Comparison of ENCODE assay signal across 17 cellular contexts in genomic region chr16:565420-566330, GRCh38. TPM values are rescaled to one million over a fixed set of nuclear protein-coding genes. Genes with fewer than 3 reads are reported as not detected.
DNase-seq lines count a peak whose midpoint lies in the region; ATAC-seq and TF ChIP-seq lines count a peak whose summit lies in the region.
"Had no signal": no experiment of that assay in that cellular context is flagged by ENCODE, and none has a peak within 500 bp of the region (broad histone marks: within the 10 kb centered on the region; RNA-seq: fewer than 3 reads in every experiment).

No MANE protein-coding gene starts in this region.

- POLR2A ChIA-PET in CD4-positive, alpha-beta T cell (lab: Charles Lee) = no interaction called here

- H3K9me3 Mint-ChIP-seq in CD4-positive, alpha-beta T cell = no peaks in the 10 kb centered on the region

- WGBS in adrenal gland, 4 donors = 50 to 70% (median 54%) methylated on average over 5 to 35 of the region's 35 CpGs
- no CpG with 5 or more reads among the region's 35 CpGs for WGBS in neuronal stem cell (ENCODE audit: extremely low coverage in 2 of 2, insufficient read length in 2 of 2, insufficient replicate concordance in 1 of 2), 2 donors

- H3K36me3 ChIP-seq in Karpas-422 (ENCODE audit: insufficient read depth, low read length) = no peaks in the 10 kb centered on the region
- H3K36me3 ChIP-seq in adrenal gland (replicated peaks in 1 of 2) = no peaks in the 10 kb centered on the region
- H3K36me3 ChIP-seq in neuronal stem cell (replicated peaks in 1 of 2; ENCODE audit: control insufficient read depth in 2 of 2, insufficient read depth in 2 of 2, low read length in 2 of 2) = no peaks in the 10 kb centered on the region
- H3K36me3 ChIP-seq: tibial artery had no signal

- peaks cover 9% of the 10 kb centered on the region for H3K27me3 ChIP-seq in CD4-positive, alpha-beta T cell (ENCODE audit: control insufficient read depth, insufficient read depth, low read length)
- no peaks in the 10 kb centered on the region for H3K27me3 ChIP-seq in Karpas-422 (ENCODE audit: low read length)
- H3K27me3 ChIP-seq in adrenal gland = peaks cover 9% of the 10 kb centered on the region
- peaks cover 5 to 28% (median 18%) of the 10 kb centered on the region in 3 experiments for H3K27me3 ChIP-seq in neuronal stem cell (ENCODE audit: control insufficient read depth in 3 of 3, insufficient read depth in 3 of 3, low read depth in 1 of 3, low read length in 3 of 3)
- H3K27me3 ChIP-seq: body of pancreas had no signal

- no peak overlapping the region; the same call in 1 of the 2 replicates for H3K9ac ChIP-seq in Karpas-422 (ENCODE audit: low read length)
- H3K9ac ChIP-seq in neuronal stem cell (ENCODE audit: low read depth, low read length, poor library complexity) = peak overlapping the region; percentile 60

- no peak overlapping the region for H4K8ac ChIP-seq in neuronal stem cell (ENCODE audit: low read depth, low read length)

- ATAC-seq in CD4-positive, alpha-beta T cell (ENCODE audit: poor library complexity) = no peak
- ATAC-seq: body of pancreas, foreskin keratinocyte had no signal

- no peaks in the 10 kb centered on the region for H3K9me2 ChIP-seq in Karpas-422 (replicated peaks; ENCODE audit: insufficient read depth, low read length)

- H2AK5ac ChIP-seq in neuronal stem cell (ENCODE audit: low read depth, low read length) = peak overlapping the region; percentile 75

- H3K14ac ChIP-seq in neuronal stem cell (ENCODE audit: low read length) = peak overlapping the region; percentile 38

- H3K27me3 Mint-ChIP-seq in CD4-positive, alpha-beta T cell = no peaks in the 10 kb centered on the region

- H3K4me3 ChIP-seq in Karpas-422 (ENCODE audit: low read length) (peak overlapping the region; percentile 64; the same call in 1 of the 2 replicates), adrenal gland (no peak overlapping the region), neuronal stem cell (ENCODE audit: low read length in 2 of 2) (no peak overlapping the region)
- H3K4me3 ChIP-seq: body of pancreas had no signal

- H2AFZ ChIP-seq in Karpas-422 (ENCODE audit: low read length) (no peak overlapping the region), neuronal stem cell (ENCODE audit: low read length) (peak overlapping the region; percentile 81)

- CTCF ChIA-PET in CD4-positive, alpha-beta T cell (lab: Charles Lee) = no interaction called here

- H3K27ac ChIP-seq in CD4-positive, alpha-beta T cell (ENCODE audit: low read depth, low read length) = peak overlapping the region; percentile 72
- H3K27ac ChIP-seq in Karpas-422 (ENCODE audit: low read length) (no peak overlapping the region), adrenal gland (peak overlapping the region in 2 of 5 donors; percentile 78 to 84), neuronal stem cell (replicated peaks; ENCODE audit: low read length) (no peak overlapping the region)
- H3K27ac ChIP-seq: body of pancreas, foreskin keratinocyte, tibial artery had no signal

- no peak for TF ChIP-seq CTCF in CD4-positive, alpha-beta T cell (IDR thresholded peaks at IDR 0.05)
- TF ChIP-seq CTCF in adrenal gland (IDR thresholded peaks at IDR 0.05) (no peak), GM13976 (IDR thresholded peaks at IDR 0.05; ENCODE audit: borderline replicate concordance, control extremely low read depth, extremely low read depth, insufficient read depth, missing control alignments) (no peak)

- peaks cover 8% of the 10 kb centered on the region for H3K79me1 ChIP-seq in neuronal stem cell (ENCODE audit: low read depth, low read length)

- H3K27ac Mint-ChIP-seq in CD4-positive, alpha-beta T cell = peak overlapping the region; percentile 84
- H3K27ac Mint-ChIP-seq: progenitor cell of endocrine pancreas had no signal

- peak overlapping the region; percentile 58 for H2BK12ac ChIP-seq in neuronal stem cell (ENCODE audit: low read length)

- H3K4ac ChIP-seq in neuronal stem cell (ENCODE audit: low read length) = no peak overlapping the region

- H2BK120ac ChIP-seq in neuronal stem cell (ENCODE audit: low read depth, low read length) = no peak overlapping the region

- no peaks in the 10 kb centered on the region for H4K20me1 ChIP-seq in Karpas-422 (ENCODE audit: insufficient read depth, low read depth, low read length)

- intact Hi-C loops in CD4-positive, alpha-beta T cell (cut with DNase I, micrococcal nuclease) = no loop called here
- intact Hi-C loops in adrenal gland (cut with DNase I) = no loop called here

- H3K9me3 ChIP-seq in CD4-positive, alpha-beta T cell (ENCODE audit: control insufficient read depth, low read length) = no peaks in the 10 kb centered on the region
- H3K9me3 ChIP-seq in Karpas-422 (ENCODE audit: low read length) = no peaks in the 10 kb centered on the region
- no peaks in the 10 kb centered on the region for H3K9me3 ChIP-seq in adrenal gland (replicated peaks in 1 of 3)
- H3K9me3 ChIP-seq in neuronal stem cell (replicated peaks in 1 of 2; ENCODE audit: control insufficient read depth in 2 of 2, insufficient read depth in 1 of 2, low read depth in 1 of 2, low read length in 2 of 2) = peaks cover 0 to 2% of the 10 kb centered on the region in 2 donors
- H3K9me3 ChIP-seq: body of pancreas, tibial artery had no signal

- no peak overlapping the region for H4K91ac ChIP-seq in neuronal stem cell (ENCODE audit: low read depth, low read length, poor library complexity)

- H2BK5ac ChIP-seq in neuronal stem cell (ENCODE audit: low read length) = peak overlapping the region; percentile 87

- H3K36me3 Mint-ChIP-seq in CD4-positive, alpha-beta T cell (ENCODE audit: low read depth) = no peaks in the 10 kb centered on the region

- H3K4me2 ChIP-seq in Karpas-422 (ENCODE audit: low read depth, low read length, poor library complexity, severe bottlenecking) (peak overlapping the region; percentile 67), neuronal stem cell (ENCODE audit: insufficient read depth, low read length, poor library complexity, severe bottlenecking) (no peak overlapping the region)

- peak overlapping the region; percentile 92 for H2BK15ac ChIP-seq in neuronal stem cell (ENCODE audit: low read length)

- H3K4me1 Mint-ChIP-seq in CD4-positive, alpha-beta T cell (ENCODE audit: low read depth) = peaks cover 23% of the 10 kb centered on the region

- peaks cover 33% of the 10 kb centered on the region for H3K4me1 ChIP-seq in Karpas-422 (ENCODE audit: low read length)
- peaks cover 31 to 37% of the 10 kb centered on the region in 2 donors for H3K4me1 ChIP-seq in adrenal gland (replicated peaks in 1 of 2)
- peaks cover 4 to 36% of the 10 kb centered on the region in 2 donors for H3K4me1 ChIP-seq in neuronal stem cell (ENCODE audit: control insufficient read depth in 2 of 2, insufficient read depth in 1 of 2, low read depth in 1 of 2, low read length in 2 of 2)
- H3K4me1 ChIP-seq: foreskin keratinocyte had no signal

- no peak for DNase-seq in CD4-positive, alpha-beta T cell
- DNase-seq in Karpas-422 = no peak
- peak in 4 of 7 donors; percentile 52 to 85 (median 58) for DNase-seq in adrenal gland
- DNase-seq in neuronal stem cell (ENCODE audit: low spot score) = no peak
- no peak for DNase-seq in NCI-H748 treated with DMSO at 0.1 percent for 48 hours (lab: John Stamatoyannopoulos, UW)
- DNase-seq in EL = no peak
- DNase-seq in HuH-7 (ENCODE audit: low spot score) = no peak
- DNase-seq in GM13976 (ENCODE audit: low spot score) = no peak
- DNase-seq: activated effector memory CD4-positive, alpha-beta T cell treated with anti-CD3 and anti-CD28 coated beads, Interleukin-2, amount 50 U/mL, for 16 hours; body of pancreas; effector CD8-positive, alpha-beta T cell; foreskin keratinocyte; NCI-H1417; RPMI8226; tibial artery had no signal

- in situ Hi-C loops in GM13976 (cut with MboI; ENCODE audit: low sequenced_read_pairs, unreplicated experiment) = no loop called here

- peak overlapping the region; percentile 98 for H3K23ac ChIP-seq in neuronal stem cell (ENCODE audit: low read depth, low read length, poor library complexity)

- H3K4me3 Mint-ChIP-seq in CD4-positive, alpha-beta T cell = no peak overlapping the region

- TF ChIP-seq POLR2A in adrenal gland (IDR thresholded peaks at IDR 0.05) = no peak

- peak overlapping the region; percentile 76 for H3K18ac ChIP-seq in neuronal stem cell (ENCODE audit: low read length)

- peaks cover 10% of the 10 kb centered on the region for H3K79me2 ChIP-seq in Karpas-422 (ENCODE audit: low read length)

RNA-seq across cellular contexts. Expression of gene NHLRC4, which starts 1.1 kb away (rescaled TPM):
- total RNA-seq in CD4-positive, alpha-beta T cell = under 1 TPM; 0.45 to 0.55 TPM
- total RNA-seq in Karpas-422 (2014; rRNA removed; shearing (Covaris generic); ENCODE audit: low replicate concordance) = 3.7 and 5.9 TPM in 2 replicates
- total RNA-seq in adrenal gland = 10 to 100 TPM in 5 of 8 donors, 1 to 10 TPM in 3; 1.6 to 22.3 (median 13.5) TPM
- 1 to 10 TPM in 2 of 3 donors, under 1 TPM in 1; 0.57 to 7.2 (median 3.3) TPM for polyA plus RNA-seq in adrenal gland
- 0.04 TPM for polyA plus RNA-seq in neuronal stem cell (2013, experiment 1 of 2)
- polyA plus RNA-seq in neuronal stem cell (2013, experiment 2 of 2) = 0.04 TPM

RNA-seq across cellular contexts. Expression of gene PIGQ, which starts 4.1 kb away (rescaled TPM):
- total RNA-seq in CD4-positive, alpha-beta T cell = 10 to 100 TPM; 22.8 to 27.0 TPM
- total RNA-seq in Karpas-422 (2014; rRNA removed; shearing (Covaris generic); ENCODE audit: low replicate concordance) = 35.7 and 64.3 TPM in 2 replicates
- 100 to 1,000 TPM in 1 of 8 donors, 10 to 100 TPM in 7; 37.4 to 107 (median 81.0) TPM for total RNA-seq in adrenal gland
- 100 to 1,000 TPM in 2 of 3 donors, 10 to 100 TPM in 1; 12.7 to 317 (median 111) TPM for polyA plus RNA-seq in adrenal gland
- polyA plus RNA-seq in neuronal stem cell (2013, experiment 1 of 2) = 23.9 TPM
- polyA plus RNA-seq in neuronal stem cell (2013, experiment 2 of 2) = 22.8 TPM

RNA-seq across cellular contexts. Expression of gene PRR35, which starts 5.5 kb away (rescaled TPM):
- total RNA-seq in CD4-positive, alpha-beta T cell = not detected
- not detected in 2 replicates for total RNA-seq in Karpas-422 (2014; rRNA removed; shearing (Covaris generic); ENCODE audit: low replicate concordance)
- not detected for total RNA-seq in adrenal gland
- polyA plus RNA-seq in adrenal gland = not detected
- 0.17 TPM for polyA plus RNA-seq in neuronal stem cell (2013, experiment 1 of 2)
- polyA plus RNA-seq in neuronal stem cell (2013, experiment 2 of 2) = 0.21 TPM
- total RNA-seq: body of pancreas, foreskin keratinocyte, mucosa of gallbladder, progenitor cell of endocrine pancreas had no signal
- polyA plus RNA-seq: foreskin keratinocyte had no signal

RNA-seq across cellular contexts. Expression of gene RAB40C, which starts 24.2 kb away (rescaled TPM):
- total RNA-seq in CD4-positive, alpha-beta T cell = 1 to 10 TPM; 8.9 to 9.5 TPM
- 5.9 and 11.3 TPM in 2 replicates for total RNA-seq in Karpas-422 (2014; rRNA removed; shearing (Covaris generic); ENCODE audit: low replicate concordance)
- 10 to 100 TPM in 7 of 8 donors, 1 to 10 TPM in 1; 6.0 to 20.9 (median 15.8) TPM for total RNA-seq in adrenal gland
- 10 to 100 TPM in 2 of 3 donors, 1 to 10 TPM in 1; 2.3 to 36.2 (median 19.1) TPM for polyA plus RNA-seq in adrenal gland
- 20.5 TPM for polyA plus RNA-seq in neuronal stem cell (2013, experiment 1 of 2)
- polyA plus RNA-seq in neuronal stem cell (2013, experiment 2 of 2) = 19.4 TPM

RNA-seq across cellular contexts. Expression of gene CAPN15, which starts 38.2 kb away (rescaled TPM):
- 10 to 100 TPM; 35.5 to 36.9 TPM for total RNA-seq in CD4-positive, alpha-beta T cell
- 26.7 and 51.3 TPM in 2 replicates for total RNA-seq in Karpas-422 (2014; rRNA removed; shearing (Covaris generic); ENCODE audit: low replicate concordance)
- total RNA-seq in adrenal gland = 10 to 100 TPM; 26.3 to 45.8 (median 43.0) TPM
- 10 to 100 TPM in 2 of 3 donors, 1 to 10 TPM in 1; 2.3 to 91.8 (median 56.8) TPM for polyA plus RNA-seq in adrenal gland
- 19.7 TPM for polyA plus RNA-seq in neuronal stem cell (2013, experiment 1 of 2)
- 19.6 TPM for polyA plus RNA-seq in neuronal stem cell (2013, experiment 2 of 2)

Comparison
In these comparisons a context has a peak if more than half of its experiments do, and no peak if none do; other contexts are left out.
1. DNase-seq: peak in adrenal gland (4 of 7); none in CD4-positive, alpha-beta T cell (0 of 10), Karpas-422 (single experiment), neuronal stem cell (single experiment), NCI-H748 treated with DMSO at 0.1 percent for 48 hours (single experiment), EL (single experiment), HuH-7 (single experiment) and GM13976 (single experiment).